ENCODE assay signal across 11 cellular contexts in the genomic region with DNA sequence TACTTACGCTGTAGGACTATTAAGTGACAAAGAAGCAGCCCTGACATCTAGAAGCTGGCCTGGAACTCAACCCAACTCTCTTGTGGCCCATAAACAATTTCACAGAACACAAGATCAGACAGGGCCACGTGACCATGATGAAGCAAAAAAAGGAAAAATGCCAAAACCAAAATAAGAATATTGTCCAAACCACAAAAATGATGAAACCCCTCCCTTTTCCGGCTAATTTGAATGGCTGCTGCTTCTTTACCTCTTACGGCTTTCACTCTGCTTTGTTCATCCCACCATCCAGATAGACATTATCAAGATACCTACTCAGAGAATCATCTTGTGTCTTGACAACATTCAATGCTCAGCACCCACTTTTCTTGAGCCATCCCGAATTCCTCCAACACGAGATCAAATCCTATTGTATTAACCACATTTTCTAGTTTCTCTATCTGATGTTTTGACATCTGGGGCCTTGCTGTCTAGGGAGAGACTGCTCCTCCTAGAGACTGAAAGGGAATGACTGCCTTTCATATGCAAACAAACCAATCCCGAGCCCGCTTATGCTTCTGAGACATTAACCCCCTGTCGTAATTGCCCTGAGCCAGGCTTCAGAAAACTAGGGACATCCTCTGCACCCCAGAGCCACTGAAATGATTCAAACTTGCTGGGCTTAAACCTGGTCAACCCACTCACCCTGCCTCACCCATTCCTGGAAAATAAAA.
A peak's percentile ranks its signal among the peaks of the same experiment; 100 is the strongest.
DNase-seq lines count a peak whose midpoint lies in the region; ATAC-seq and TF ChIP-seq lines count a peak whose summit lies in the region.
"Had no signal": no experiment of that assay in that cellular context is flagged by ENCODE, and none has a peak within 500 bp of the region (broad histone marks: within the 10 kb centered on the region; RNA-seq: fewer than 3 reads in every experiment).

No MANE protein-coding gene starts in this region.

- H3K9me3 ChIP-seq in SJSA1 (replicated peaks) = no peaks in the 10 kb centered on the region; the same call in 1 of the 2 replicates
- no peaks in the 10 kb centered on the region for H3K9me3 ChIP-seq in transverse colon

- H3K36me3 ChIP-seq in SJSA1 = no peaks in the 10 kb centered on the region
- H3K36me3 ChIP-seq in transverse colon = no peaks in the 10 kb centered on the region
- H3K36me3 ChIP-seq: WERI-Rb-1 had no signal

- in situ Hi-C loops in transverse colon (cut with MboI; ENCODE audit: low pct_ligation_motif_present in 1 of 4, low pct_unique_long_range_greater_than_20kb in 1 of 4, low sequenced_read_pairs in 3 of 4) = no loop called here
- in situ Hi-C loops in ACHN (cut with HindIII; ENCODE audit: low pct_ligation_motif_present, low pct_unique_long_range_greater_than_20kb, low sequenced_read_pairs) = no loop called here

- H3K4me3 Mint-ChIP-seq in HFFc6 = peak overlapping the region; percentile 10; the same call in 1 of the 2 replicates
- H3K4me3 Mint-ChIP-seq: naive thymus-derived CD4-positive, alpha-beta T cell; stimulated activated naive CD8-positive, alpha-beta T cell treated with anti-CD3 and anti-CD28 coated beads, Interleukin-15, Interleukin-2, amounts not matched to agents 100 ng/mL and 50 ng/mL, for 24 hours had no signal

- H3K27me3 Mint-ChIP-seq in HFFc6 (ENCODE audit: insufficient read depth) = peaks cover 6% of the 10 kb centered on the region; the same call in 1 of the 2 replicates
- H3K27me3 Mint-ChIP-seq: stimulated activated naive CD8-positive, alpha-beta T cell treated with anti-CD3 and anti-CD28 coated beads, Interleukin-15, Interleukin-2, amounts not matched to agents 100 ng/mL and 50 ng/mL, for 24 hours had no signal

- H3K27ac Mint-ChIP-seq in HFFc6 = peak overlapping the region; percentile 58
- H3K27ac Mint-ChIP-seq: naive thymus-derived CD4-positive, alpha-beta T cell; stimulated activated naive CD8-positive, alpha-beta T cell treated with anti-CD3 and anti-CD28 coated beads, Interleukin-15, Interleukin-2, amounts not matched to agents 100 ng/mL and 50 ng/mL, for 24 hours had no signal

- H3K27me3 ChIP-seq in SJSA1 (replicated peaks) (no peaks in the 10 kb centered on the region), transverse colon (no peaks in the 10 kb centered on the region)

- peaks cover 33% of the 10 kb centered on the region for H3K4me1 Mint-ChIP-seq in HFFc6 (ENCODE audit: low read depth)

- TF ChIP-seq CTCF in HFFc6 (IDR thresholded peaks at IDR 0.05) (peak; percentile 14; the same call in 1 of the 2 replicates), transverse colon (IDR thresholded peaks at IDR 0.05) (no peak)

- intact Hi-C loops in transverse colon (cut with DNase I; ENCODE audit: low total_unique reads) = no loop called here

- no peaks in the 10 kb centered on the region; the same call in 1 of the 2 replicates for H3K36me3 Mint-ChIP-seq in HFFc6 (ENCODE audit: low read depth)
- H3K36me3 Mint-ChIP-seq: naive thymus-derived CD4-positive, alpha-beta T cell had no signal

- H3K4me3 ChIP-seq in SJSA1 (peak overlapping the region; percentile 8; the same call in 1 of the 2 replicates), transverse colon (no peak overlapping the region)

- no peak for TF ChIP-seq EP300 in transverse colon (IDR thresholded peaks at IDR 0.05; ENCODE audit: low read depth)

- peak; percentile 9 for DNase-seq in HFFc6
- peak; percentile 61 to 84 for DNase-seq in SJSA1 (ENCODE audit: low read depth in 1 of 2, low spot score in 2 of 2)
- peak; percentile 60 for DNase-seq in hepatic stellate cell (ENCODE audit: low spot score)
- DNase-seq in transverse colon = no peak
- no peak for DNase-seq in NCI-H524 (lab: John Stamatoyannopoulos, UW)
- no peak for DNase-seq in ACHN
- DNase-seq: naive thymus-derived CD4-positive, alpha-beta T cell; WERI-Rb-1 had no signal

- peaks cover 8% of the 10 kb centered on the region; the same call in 1 of the 2 replicates for H3K9me3 Mint-ChIP-seq in HFFc6

- no peak for ATAC-seq in HG03565 (IDR thresholded peaks at IDR 0.05; ENCODE audit: unreplicated experiment)
- ATAC-seq: naive thymus-derived CD4-positive, alpha-beta T cell had no signal

- WGBS in transverse colon (ENCODE audit: low coverage in 1 of 2), 2 donors = 65 to 81% methylated on average over 7 to 9 of the region's 9 CpGs

- no peak for TF ChIP-seq POLR2A in transverse colon (IDR thresholded peaks at IDR 0.05)

- peaks cover 28% of the 10 kb centered on the region for H3K4me1 ChIP-seq in SJSA1 (replicated peaks)
- peaks cover 0 to 13% (median 3%) of the 10 kb centered on the region in 4 donors for H3K4me1 ChIP-seq in transverse colon

- peak overlapping the region; percentile 99 for H3K27ac ChIP-seq in SJSA1
- peak overlapping the region; percentile 52 to 60 (median 54) for H3K27ac ChIP-seq in transverse colon
- H3K27ac ChIP-seq: RWPE1, WERI-Rb-1 had no signal

Comparison
In these comparisons a context has a peak if more than half of its experiments do, and no peak if none do; other contexts are left out.
1. DNase-seq: peak in HFFc6 (single experiment), SJSA1 (2 of 2) and hepatic stellate cell (single experiment); none in transverse colon (single experiment), NCI-H524 (0 of 2) and ACHN (single experiment).